21 cellular contexts compared by ENCODE assay signal in genomic region chr6:24761851-24762250, GRCh38. TPM values are rescaled to one million over a fixed set of nuclear protein-coding genes. Genes with fewer than 3 reads are reported as not detected.
A peak's percentile ranks its signal among the peaks of the same experiment; 100 is the strongest.
DNase-seq lines count a peak whose midpoint lies in the region; ATAC-seq, FAIRE-seq and TF ChIP-seq lines count a peak whose summit lies in the region.
"Had no signal": no experiment of that assay in that cellular context is flagged by ENCODE, and none has a peak within 500 bp of the region (broad histone marks: within the 10 kb centered on the region; RNA-seq: fewer than 3 reads in every experiment).

No MANE protein-coding gene starts in this region.

- no peak overlapping the region for H3K27ac Mint-ChIP-seq in stimulated activated effector memory CD8-positive, alpha-beta T cell treated with anti-CD3 and anti-CD28 coated beads, Interleukin-12 subunit alpha, Interleukin-12 subunit beta, amount 100 ng/mL, for 72 hours
- H3K27ac Mint-ChIP-seq: B cell, CD14-positive monocyte had no signal

- no TSS peak for BruUV-seq in HCT116 (replicated peaks; lab: Mats Ljungman, UMichigan)

- intact Hi-C loops in HCT116 (cut with micrococcal nuclease) = loop anchor here (5.0 kb wide), 1 partner anchor 60 kb away; no protein-coding TSS in a partner anchor

- H3K36me3 ChIP-seq in HCT116 (ENCODE audit: control insufficient read depth in 1 of 2, insufficient read depth in 2 of 2, low read length in 2 of 2) = no peaks in the 10 kb centered on the region
- H3K36me3 ChIP-seq: HAP-1, SJSA1 had no signal

- no peaks in the 10 kb centered on the region for H4K20me1 ChIP-seq in HCT116 (ENCODE audit: insufficient read depth)

- TF ChIP-seq CTCF in HCT116 (IDR thresholded peaks at IDR 0.05 in 2 of 3, conservative IDR thresholded peaks at IDR 0.05 in 1 of 3; ENCODE audit: borderline replicate concordance in 1 of 3, insufficient read depth in 1 of 3, low read depth in 2 of 3, low read length in 2 of 3) (no peak), VCaP (conservative IDR thresholded peaks at IDR 0.05) (no peak)

- no peak for TF ChIP-seq RAD21 in HCT116 (IDR thresholded peaks at IDR 0.05; ENCODE audit: low read depth)

- ATAC-seq in HCT116 = peak; percentile 18
- peak; percentile 8 for ATAC-seq in stimulated activated effector memory CD8-positive, alpha-beta T cell treated with anti-CD3 and anti-CD28 coated beads, Interleukin-12 subunit alpha, Interleukin-12 subunit beta, amount 100 ng/mL, for 72 hours
- ATAC-seq: Right ventricle myocardium inferior had no signal

- POLR2A ChIA-PET in HCT116 (lab: Charles Lee) = no interaction called here

- H3K79me2 ChIP-seq in HCT116 (ENCODE audit: insufficient read depth, low read length) = no peaks in the 10 kb centered on the region

- DNase-seq in GM12891 (ENCODE audit: insufficient read length, low spot score) (no peak), HCT116 (ENCODE audit: low read depth, low spot score) (no peak), NCI-H526 (lab: John Stamatoyannopoulos, UW) (no peak), HTR-8/SVneo (ENCODE audit: insufficient read length, low spot score) (no peak), AG08395 (ENCODE audit: low spot score) (no peak)
- DNase-seq in stimulated activated effector memory CD8-positive, alpha-beta T cell treated with anti-CD3 and anti-CD28 coated beads, Interleukin-12 subunit alpha, Interleukin-12 subunit beta, amount 100 ng/mL, for 72 hours (ENCODE audit: low spot score in 2 of 2) = peak in 1 of 2 donors; percentile 38
- DNase-seq: GDM1, MM.1S, NCI-H1048, NCI-H1436 treated with DMSO at 0.1 percent for 48 hours, NCI-H2029, NCI-H524 had no signal

- no peaks in the 10 kb centered on the region for H3K9me2 ChIP-seq in HCT116 (ENCODE audit: insufficient read depth)

- peaks cover 6% of the 10 kb centered on the region for H3K4me1 Mint-ChIP-seq in stimulated activated effector memory CD8-positive, alpha-beta T cell treated with anti-CD3 and anti-CD28 coated beads, Interleukin-12 subunit alpha, Interleukin-12 subunit beta, amount 100 ng/mL, for 72 hours

- H3K27me3 ChIP-seq in HCT116 (ENCODE audit: insufficient read depth, low read length) = no peaks in the 10 kb centered on the region
- H3K27me3 ChIP-seq: SJSA1 had no signal

- peaks cover 0 to 8% of the 10 kb centered on the region in 2 experiments; a peak in 1 of 4 replicates for H3K4me1 ChIP-seq in HCT116 (ENCODE audit: control insufficient read depth in 1 of 2, insufficient read depth in 2 of 2, low read length in 2 of 2)
- H3K4me1 ChIP-seq: HAP-1, SJSA1 had no signal

- H3K36me3 Mint-ChIP-seq in stimulated activated effector memory CD8-positive, alpha-beta T cell treated with anti-CD3 and anti-CD28 coated beads, Interleukin-12 subunit alpha, Interleukin-12 subunit beta, amount 100 ng/mL, for 72 hours = no peaks in the 10 kb centered on the region
- H3K36me3 Mint-ChIP-seq: IgD-negative memory B cell had no signal

- RAD21 ChIA-PET in HCT116 (lab: Charles Lee; ENCODE audit: low non-redundant PET in 1 of 2, low total read pairs in 2 of 2, uncharacterized antibody in 2 of 2, unreplicated experiment in 2 of 2) = no interaction called here

- H3K9me3 Mint-ChIP-seq in stimulated activated effector memory CD8-positive, alpha-beta T cell treated with anti-CD3 and anti-CD28 coated beads, Interleukin-12 subunit alpha, Interleukin-12 subunit beta, amount 100 ng/mL, for 72 hours = no peaks in the 10 kb centered on the region
- H3K9me3 Mint-ChIP-seq: CD14-positive monocyte had no signal

- no peak overlapping the region for H3K9ac ChIP-seq in HCT116 (ENCODE audit: low read length)

- H3K4me3 ChIP-seq in HCT116 (replicated peaks in 1 of 2; ENCODE audit: low read depth in 1 of 2, low read length in 2 of 2) = no peak overlapping the region
- H3K4me3 ChIP-seq: HAP-1, SJSA1 had no signal

- H3K4me3 Mint-ChIP-seq in stimulated activated effector memory CD8-positive, alpha-beta T cell treated with anti-CD3 and anti-CD28 coated beads, Interleukin-12 subunit alpha, Interleukin-12 subunit beta, amount 100 ng/mL, for 72 hours = no peak overlapping the region
- H3K4me3 Mint-ChIP-seq: B cell, CD14-positive monocyte, IgD-negative memory B cell had no signal

- H3K9me3 ChIP-seq in HCT116 (ENCODE audit: control insufficient read depth in 1 of 2, insufficient read depth in 1 of 2, low read depth in 1 of 2, low read length in 2 of 2) = no peaks in the 10 kb centered on the region
- H3K9me3 ChIP-seq: HAP-1, SJSA1 had no signal

- CTCF ChIA-PET in HCT116 (lab: Charles Lee) = interaction anchor here (1.6 kb wide), 1 partner anchor 178 kb away, joined by 3 read pairs; no protein-coding TSS in a partner anchor

- H3K27ac ChIP-seq in HCT116 (ENCODE audit: low read depth, low read length) = no peak overlapping the region
- peak overlapping the region; percentile 73; the same call in 1 of the 2 replicates for H3K27ac ChIP-seq in VCaP
- H3K27ac ChIP-seq: SJSA1 had no signal

- TF ChIP-seq POLR2A in GM12891 (IDR thresholded peaks at IDR 0.05; ENCODE audit: low read depth, low read length) (no peak), HCT116 (IDR thresholded peaks at IDR 0.05; ENCODE audit: borderline replicate concordance, extremely low read depth, insufficient read depth, insufficient read length) (no peak)

- H3K4me2 ChIP-seq in HCT116 (ENCODE audit: low read length) = no peak overlapping the region

- H2AFZ ChIP-seq in HCT116 (ENCODE audit: low read depth, low read length, poor library complexity, severe bottlenecking) = no peak overlapping the region

- FAIRE-seq in GM12891 (lab: Jason Lieb, UNC) = no peak
- no peak for FAIRE-seq in HTR-8/SVneo (lab: Jason Lieb, UNC)
- FAIRE-seq: A204.1 had no signal

TF ChIP-seq in GM12891, 5 proteins besides CTCF, POLR2A, EP300 and RAD21:
- peak; percentile 81 for TF ChIP-seq SPI1 (IDR thresholded peaks at IDR 0.05; ENCODE audit: low read depth, low read length)
- TF ChIP-seq POLR2AphosphoS5 (IDR thresholded peaks at IDR 0.05; ENCODE audit: low read depth, low read length) = no peak

TF ChIP-seq in HCT116, 20 proteins besides CTCF, POLR2A, EP300 and RAD21:
- no peak for TF ChIP-seq FOSL1 (IDR thresholded peaks at IDR 0.05; ENCODE audit: low read depth)
- TF ChIP-seq TCF7L2 (IDR thresholded peaks at IDR 0.05; ENCODE audit: borderline replicate concordance, extremely low read depth, insufficient read depth, insufficient read length) = no peak
- no peak for TF ChIP-seq YY1 (IDR thresholded peaks at IDR 0.05; ENCODE audit: extremely low read depth, insufficient replicate concordance, low read depth, low read length)
- TF ChIP-seq EZH2phosphoT487 (IDR thresholded peaks at IDR 0.05; ENCODE audit: borderline replicate concordance) = no peak
- no peak for TF ChIP-seq ATF3 (IDR thresholded peaks at IDR 0.05)
- no peak for TF ChIP-seq MAX (IDR thresholded peaks at IDR 0.05)
- TF ChIP-seq CBX3 (IDR thresholded peaks at IDR 0.05; ENCODE audit: low read depth) = no peak
- no peak for TF ChIP-seq SRF (IDR thresholded peaks at IDR 0.05; ENCODE audit: low read depth)

RNA-seq across cellular contexts. Expression of gene GMNN, which starts 12.9 kb away (rescaled TPM):
- 38.9 TPM for polyA plus RNA-seq in GM12891 (2012; ENCODE audit: low read depth, missing spikeins)
- 54.9 TPM for total RNA-seq in HCT116 (2021; ENCODE audit: unreplicated experiment)
- polyA plus RNA-seq in HCT116 (2012) = 21.5 and 27.0 TPM in 2 replicates

RNA-seq across cellular contexts. Expression of gene ARMH2, which starts 36.9 kb away (rescaled TPM):
- not detected for polyA plus RNA-seq in GM12891 (2012; ENCODE audit: low read depth, missing spikeins)
- not detected for total RNA-seq in HCT116 (2021; ENCODE audit: unreplicated experiment)
- polyA plus RNA-seq in HCT116 (2012) = not detected in 2 replicates
- total RNA-seq: LHCN-M2, Right ventricle myocardium inferior, SJSA1 had no signal

RNA-seq across cellular contexts. Expression of gene C6orf62, which starts 42.9 kb away (rescaled TPM):
- 51.0 TPM for polyA plus RNA-seq in GM12891 (2012; ENCODE audit: low read depth, missing spikeins)
- total RNA-seq in HCT116 (2021; ENCODE audit: unreplicated experiment) = 103 TPM
- polyA plus RNA-seq in HCT116 (2012) = 42.4 and 56.8 TPM in 2 replicates
